Comparison of ENCODE assay signal across 8 cellular contexts in genomic region chrX:30889147-30890125, GRCh38. TPM values are rescaled to one million over a fixed set of nuclear protein-coding genes. Genes with fewer than 3 reads are reported as not detected.
DNase-seq lines count a peak whose midpoint lies in the region; ATAC-seq lines count a peak whose summit lies in the region.

TSS of gene TAB3 (minus strand) at chrX:30889254. CDS start at chrX:30859588, 29,666 bp downstream.

- peaks cover 9% of the 10 kb centered on the region for H3K36me3 Mint-ChIP-seq in activated CD4-positive, alpha-beta T cell treated with anti-CD3 and anti-CD28 coated beads, Interleukin-2, amount 10 ng/mL, durations not matched to agents 7 days and 5 days (ENCODE audit: low read depth)

- peak within 1 kb of the TSS; percentile 92 for H3K27ac Mint-ChIP-seq in activated CD4-positive, alpha-beta T cell treated with anti-CD3 and anti-CD28 coated beads, Interleukin-2, amount 10 ng/mL, durations not matched to agents 7 days and 5 days

- peak within 1 kb of the TSS; percentile 76 for H3K4me2 ChIP-seq in BLaER1

- H3K4me1 ChIP-seq in BLaER1 = peaks cover 12% of the 10 kb centered on the region

- intact Hi-C loops in left colon (cut with DNase I, micrococcal nuclease) = no loop called here

- H3K4me3 Mint-ChIP-seq in activated CD4-positive, alpha-beta T cell treated with anti-CD3 and anti-CD28 coated beads, Interleukin-2, amount 10 ng/mL, durations not matched to agents 7 days and 5 days = peak within 1 kb of the TSS; percentile 85

- CTCF ChIA-PET in activated CD4-positive, alpha-beta T cell treated with anti-CD3 and anti-CD28 coated beads, Interleukin-2, amount 10 ng/mL, durations not matched to agents 7 days and 5 days (lab: Charles Lee) = interaction anchor here (0.6 kb wide), 1 partner anchor 10 kb away, joined by 3 read pairs; no protein-coding TSS in a partner anchor

- no peaks in the 10 kb centered on the region for H3K27me3 Mint-ChIP-seq in activated CD4-positive, alpha-beta T cell treated with anti-CD3 and anti-CD28 coated beads, Interleukin-2, amount 10 ng/mL, durations not matched to agents 7 days and 5 days

- H3K9ac ChIP-seq in BLaER1 = peak within 1 kb of the TSS; percentile 82

- peak within 1 kb of the TSS; percentile 84 for H3K4me3 ChIP-seq in BLaER1

- peaks cover 28% of the 10 kb centered on the region for H3K4me1 Mint-ChIP-seq in activated CD4-positive, alpha-beta T cell treated with anti-CD3 and anti-CD28 coated beads, Interleukin-2, amount 10 ng/mL, durations not matched to agents 7 days and 5 days

- H3K9me3 ChIP-seq in BLaER1 = 0 out of 2 replicates have a peak, but pooled peaks cover 10% of the 10 kb centered on the region

- peaks cover 20% of the 10 kb centered on the region for H4K20me1 ChIP-seq in BLaER1

- peak within 1 kb of the TSS; percentile 74 for H3K27ac ChIP-seq in BLaER1

- H3K36me3 ChIP-seq in BLaER1 = no peaks in the 10 kb centered on the region

- no peaks in the 10 kb centered on the region for H3K9me3 Mint-ChIP-seq in activated CD4-positive, alpha-beta T cell treated with anti-CD3 and anti-CD28 coated beads, Interleukin-2, amount 10 ng/mL, durations not matched to agents 7 days and 5 days

- POLR2A ChIA-PET in activated CD4-positive, alpha-beta T cell treated with anti-CD3 and anti-CD28 coated beads, Interleukin-2, amount 10 ng/mL, durations not matched to agents 7 days and 5 days (lab: Charles Lee) = interaction anchor here (0.6 to 1.6 kb wide), 2 partner anchors 60 to 312 kb away, joined by 3 to 5 read pairs; partner anchors contain the start of gene TASL

- ATAC-seq in GM19328 (IDR thresholded peaks at IDR 0.05; ENCODE audit: unreplicated experiment) (peak; percentile 87), HG03520 (IDR thresholded peaks at IDR 0.05; ENCODE audit: unreplicated experiment) (peak; percentile 90), left colon (peak; percentile 95)

- DNase-seq in NCI-H69 (lab: John Stamatoyannopoulos, UW) (peak; percentile 98), cortex of kidney (lab: John Stamatoyannopoulos, UW) (peak; percentile 17), left colon (peak; percentile 93 to 95)
- DNase-seq in activated CD4-positive, alpha-beta T cell treated with anti-CD3 and anti-CD28 coated beads, Interleukin-2, amount 10 ng/mL, durations not matched to agents 7 days and 5 days = peak; percentile 94
- peak; percentile 93 for DNase-seq in stimulated activated CD4-positive, alpha-beta T cell treated with anti-CD3 and anti-CD28 coated beads, Interleukin-1b, Interleukin-23, amount 100 ng/mL, for 48 hours

- no peaks in the 10 kb centered on the region for H3K27me3 ChIP-seq in BLaER1

RNA-seq across cellular contexts. Expression of gene TAB3, which starts in this region (rescaled TPM):
- total RNA-seq in activated CD4-positive, alpha-beta T cell treated with anti-CD3 and anti-CD28 coated beads, Interleukin-2, amount 10 ng/mL, durations not matched to agents 7 days and 5 days = 10 to 100 TPM; 16.8 to 20.7 TPM
- 10 to 100 TPM; 19.8 to 21.8 TPM for total RNA-seq in left colon

Comparison
In these comparisons a context has a peak if more than half of its experiments do, and no peak if none do; other contexts are left out.
1. Peak in every context shown above with its lines: DNase-seq, ATAC-seq, H3K4me3 ChIP-seq and H3K27ac ChIP-seq.
2. DNase-seq: peak in every context shown above with its lines; median percentile 98 in NCI-H69; 94 in activated CD4-positive, alpha-beta T cell treated with anti-CD3 and anti-CD28 coated beads, Interleukin-2, amount 10 ng/mL, durations not matched to agents 7 days and 5 days; 94 in left colon; 93 in stimulated activated CD4-positive, alpha-beta T cell treated with anti-CD3 and anti-CD28 coated beads, Interleukin-1b, Interleukin-23, amount 100 ng/mL, for 48 hours; 17 in cortex of kidney.